17 cellular contexts compared by ENCODE assay signal in the genomic region with DNA sequence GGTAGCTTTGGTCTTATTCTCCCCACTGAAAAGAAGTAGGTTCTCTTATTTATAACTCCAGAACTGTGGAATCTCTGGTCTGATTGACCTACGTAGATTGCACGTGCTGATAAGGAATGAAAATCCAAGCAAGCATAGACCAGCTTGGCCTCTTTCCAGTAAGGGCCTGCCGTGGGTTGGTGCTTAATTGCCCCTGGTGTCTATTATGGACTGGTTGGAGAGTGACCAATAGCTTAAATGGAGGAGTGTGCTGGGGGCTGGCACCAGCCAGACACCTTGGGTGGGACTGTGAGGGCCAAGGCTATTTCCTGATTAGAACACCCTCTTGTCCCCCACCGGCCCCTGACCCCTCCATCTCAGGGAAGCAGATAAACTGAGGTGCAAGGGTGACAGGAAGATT.
"Had no signal": no experiment of that assay in that cellular context is flagged by ENCODE, and none has a peak within 500 bp of the region (broad histone marks: within the 10 kb centered on the region; RNA-seq: fewer than 3 reads in every experiment).

No MANE protein-coding gene starts in this region.

- H3K9me3 ChIP-seq: ovary, right lobe of liver, spleen, testis had no signal

- DNase-seq: cerebellar nuclear complex; dermis blood vessel endothelial cell; foreskin keratinocyte; mammary epithelial cell; nucleus accumbens; ovary; right lobe of liver; spleen; stimulated activated CD4-positive, alpha-beta T cell treated with anti-CD3 and anti-CD28 coated beads, Interleukin-15, amount 100 ng/mL, for 24 hours; stimulated activated CD4-positive, alpha-beta T cell treated with anti-CD3 and anti-CD28 coated beads, Interleukin-1b, Interleukin-23, amount 100 ng/mL, for 48 hours; stimulated activated CD4-positive, alpha-beta T cell treated with anti-CD3 and anti-CD28 coated beads, Interleukin-4, amount 100 ng/mL, for 24 hours; stimulated activated naive CD8-positive, alpha-beta T cell treated with anti-CD3 and anti-CD28 coated beads, Interleukin-15, amount 100 ng/mL, for 72 hours; testis; trophoblast cell had no signal

- H3K27ac ChIP-seq: foreskin keratinocyte, neural progenitor cell, ovary, right lobe of liver, spleen, testis had no signal

- H3K27me3 ChIP-seq: neural progenitor cell, ovary, right lobe of liver, spleen, testis had no signal

- H3K9me3 Mint-ChIP-seq: natural killer cell treated with Interleukin-12 subunit alpha and Interleukin-12 subunit beta and Interleukin-15 and Interleukin-18, amount 100 ng/mL, for 72 hours; neural progenitor cell; stimulated activated memory B cell treated with anti-CD40 and anti-IgM and Interleukin-4, amounts not matched to agents 10 μg/mL and 1 μg/mL and 100 μg/mL, for 72 hours; stimulated activated naive CD8-positive, alpha-beta T cell treated with anti-CD3 and anti-CD28 coated beads, Interleukin-15, amount 100 ng/mL, for 72 hours had no signal

- H3K27me3 Mint-ChIP-seq: stimulated activated memory B cell treated with anti-CD40 and anti-IgM and Interleukin-4, amounts not matched to agents 10 μg/mL and 1 μg/mL and 100 μg/mL, for 72 hours had no signal

- H3K4me2 ChIP-seq: neural progenitor cell had no signal

- H3K27ac Mint-ChIP-seq: neural progenitor cell; stimulated activated memory B cell treated with anti-CD40 and anti-IgM and Interleukin-4, amounts not matched to agents 10 μg/mL and 1 μg/mL and 100 μg/mL, for 72 hours; stimulated activated naive CD8-positive, alpha-beta T cell treated with anti-CD3 and anti-CD28 coated beads, Interleukin-15, amount 100 ng/mL, for 72 hours had no signal

- H3K4me1 ChIP-seq: foreskin keratinocyte, right lobe of liver, spleen, testis had no signal

- H3K4me1 Mint-ChIP-seq: neural progenitor cell; stimulated activated naive CD8-positive, alpha-beta T cell treated with anti-CD3 and anti-CD28 coated beads, Interleukin-15, amount 100 ng/mL, for 72 hours had no signal

- H3K4me3 ChIP-seq: neural progenitor cell, ovary, right lobe of liver, spleen, testis had no signal

- H3K36me3 Mint-ChIP-seq: natural killer cell treated with Interleukin-12 subunit alpha and Interleukin-12 subunit beta and Interleukin-15 and Interleukin-18, amount 100 ng/mL, for 72 hours; neural progenitor cell; stimulated activated memory B cell treated with anti-CD40 and anti-IgM and Interleukin-4, amounts not matched to agents 10 μg/mL and 1 μg/mL and 100 μg/mL, for 72 hours had no signal

- H3K36me3 ChIP-seq: neural progenitor cell, ovary, right lobe of liver, spleen had no signal

- ATAC-seq: foreskin keratinocyte; natural killer cell treated with Interleukin-12 subunit alpha and Interleukin-12 subunit beta and Interleukin-15 and Interleukin-18, amount 100 ng/mL, for 72 hours; right lobe of liver; stimulated activated memory B cell treated with anti-CD40 and anti-IgM and Interleukin-4, amounts not matched to agents 10 μg/mL and 1 μg/mL and 100 μg/mL, for 72 hours; stimulated activated naive CD8-positive, alpha-beta T cell treated with anti-CD3 and anti-CD28 coated beads, Interleukin-15, amount 100 ng/mL, for 72 hours had no signal

- H3K4me3 Mint-ChIP-seq: natural killer cell treated with Interleukin-12 subunit alpha and Interleukin-12 subunit beta and Interleukin-15 and Interleukin-18, amount 100 ng/mL, for 72 hours; neural progenitor cell; stimulated activated memory B cell treated with anti-CD40 and anti-IgM and Interleukin-4, amounts not matched to agents 10 μg/mL and 1 μg/mL and 100 μg/mL, for 72 hours; stimulated activated naive CD8-positive, alpha-beta T cell treated with anti-CD3 and anti-CD28 coated beads, Interleukin-15, amount 100 ng/mL, for 72 hours had no signal

- H2AFZ ChIP-seq: neural progenitor cell had no signal

- H3K9ac ChIP-seq: neural progenitor cell had no signal
